ENCODE assay signal across 11 cellular contexts in the genomic region with DNA sequence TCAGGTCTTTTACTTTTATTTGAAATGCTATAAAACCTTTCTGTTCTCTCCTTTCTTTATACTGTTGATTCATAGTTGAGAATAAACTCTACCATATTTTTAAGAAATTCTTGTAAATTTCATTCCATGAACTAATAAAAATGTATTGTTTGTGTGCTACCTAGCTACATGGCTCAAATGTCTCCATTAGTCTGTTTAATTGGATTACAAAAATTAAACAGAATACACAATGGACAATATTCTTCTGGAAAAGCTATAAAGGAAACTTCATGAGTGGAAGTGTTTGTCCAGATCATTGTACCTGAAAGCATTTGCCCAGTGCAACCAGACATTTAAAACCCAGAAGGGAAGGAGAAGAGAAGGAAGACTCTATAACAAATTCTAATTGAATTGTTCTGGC. TPM values are rescaled to one million over a fixed set of nuclear protein-coding genes. Genes with fewer than 3 reads are reported as not detected.
"Had no signal": no experiment of that assay in that cellular context is flagged by ENCODE, and none has a peak within 500 bp of the region (broad histone marks: within the 10 kb centered on the region; RNA-seq: fewer than 3 reads in every experiment).

No MANE protein-coding gene starts in this region.

- H3K4me2 ChIP-seq: GM23338 had no signal

- H2AFZ ChIP-seq: GM23248, GM23338 had no signal

- ATAC-seq: GM23338, HCT116 had no signal

- H3K27ac ChIP-seq: GM23248 had no signal

- H3K4me3 ChIP-seq: GM23248, GM23338, HAP-1 had no signal

- H3K4me1 ChIP-seq: HAP-1 had no signal

- H3K36me3 ChIP-seq: HAP-1 had no signal

- H3K9ac ChIP-seq: GM23248 had no signal

- H3K9me3 ChIP-seq: HAP-1 had no signal

- FAIRE-seq: H1, H54 had no signal

- DNase-seq: GM23248, GOT3, H7, H9, HCEC 1CT, HFFc6 had no signal

RNA-seq across cellular contexts. Expression of a gene that starts 20.1 kb away (rescaled TPM):
- total RNA-seq: HFFc6 had no signal
